15 cellular contexts compared by ENCODE assay signal in genomic region chrX:132758778-132759177, GRCh38.
"Had no signal": no experiment of that assay in that cellular context is flagged by ENCODE, and none has a peak within 500 bp of the region (broad histone marks: within the 10 kb centered on the region; RNA-seq: fewer than 3 reads in every experiment).

No MANE protein-coding gene starts in this region.

- H3K4me1 Mint-ChIP-seq: activated CD4-positive, alpha-beta T cell treated with anti-CD3 and anti-CD28 coated beads for 36 hours had no signal

- H3K4me3 Mint-ChIP-seq: activated CD4-positive, alpha-beta memory T cell treated with anti-CD3 and anti-CD28 coated beads, Interleukin-2, amount 10 ng/mL, durations not matched to agents 7 days and 5 days; activated CD4-positive, alpha-beta T cell treated with anti-CD3 and anti-CD28 coated beads for 36 hours; activated naive CD8-positive, alpha-beta T cell treated with anti-CD3 and anti-CD28 coated beads, Interleukin-2, amount 10 ng/mL, durations not matched to agents 7 days and 5 days; naive thymus-derived CD4-positive, alpha-beta T cell; stimulated activated naive CD8-positive, alpha-beta T cell treated with anti-CD3 and anti-CD28 coated beads, Interleukin-15, Interleukin-2, amounts not matched to agents 100 ng/mL and 50 ng/mL, for 24 hours had no signal

- FAIRE-seq: colon, endothelial cell of umbilical vein had no signal

- H3K27ac Mint-ChIP-seq: activated CD4-positive, alpha-beta memory T cell treated with anti-CD3 and anti-CD28 coated beads, Interleukin-2, amount 10 ng/mL, durations not matched to agents 7 days and 5 days; activated CD4-positive, alpha-beta T cell treated with anti-CD3 and anti-CD28 coated beads for 36 hours; activated naive CD8-positive, alpha-beta T cell treated with anti-CD3 and anti-CD28 coated beads, Interleukin-2, amount 10 ng/mL, durations not matched to agents 7 days and 5 days; naive thymus-derived CD4-positive, alpha-beta T cell; stimulated activated naive CD8-positive, alpha-beta T cell treated with anti-CD3 and anti-CD28 coated beads, Interleukin-15, Interleukin-2, amounts not matched to agents 100 ng/mL and 50 ng/mL, for 24 hours had no signal

- H3K9me3 Mint-ChIP-seq: activated CD4-positive, alpha-beta memory T cell treated with anti-CD3 and anti-CD28 coated beads, Interleukin-2, amount 10 ng/mL, durations not matched to agents 7 days and 5 days; activated naive CD8-positive, alpha-beta T cell treated with anti-CD3 and anti-CD28 coated beads, Interleukin-2, amount 10 ng/mL, durations not matched to agents 7 days and 5 days; stimulated activated naive CD8-positive, alpha-beta T cell treated with anti-CD3 and anti-CD28 coated beads, Interleukin-15, Interleukin-2, amounts not matched to agents 100 ng/mL and 50 ng/mL, for 24 hours had no signal

- DNase-seq: activated CD4-positive, alpha-beta memory T cell treated with anti-CD3 and anti-CD28 coated beads, Interleukin-2, amount 10 ng/mL, durations not matched to agents 7 days and 5 days; activated CD4-positive, alpha-beta T cell treated with anti-CD3 and anti-CD28 coated beads for 36 hours; activated gamma-delta T cell; activated naive CD8-positive, alpha-beta T cell treated with anti-CD3 and anti-CD28 coated beads, Interleukin-2, amount 10 ng/mL, durations not matched to agents 7 days and 5 days; activated T-cell treated with anti-CD3 and anti-CD28 coated beads, Interleukin-2, amount 50 U/mL, for 48 hours; anterior cingulate cortex; gastrocnemius medialis; heart right ventricle; naive thymus-derived CD4-positive, alpha-beta T cell; stimulated activated CD4-positive, alpha-beta T cell treated with anti-CD3 and anti-CD28 coated beads, Interleukin-4, amount 100 ng/mL, for 1 hour; T-helper 9 cell; testis had no signal

- H3K36me3 Mint-ChIP-seq: activated naive CD8-positive, alpha-beta T cell treated with anti-CD3 and anti-CD28 coated beads, Interleukin-2, amount 10 ng/mL, durations not matched to agents 7 days and 5 days had no signal

- ATAC-seq: activated CD4-positive, alpha-beta T cell treated with anti-CD3 and anti-CD28 coated beads for 36 hours; gastrocnemius medialis; heart right ventricle; naive thymus-derived CD4-positive, alpha-beta T cell had no signal

- H3K27me3 Mint-ChIP-seq: activated CD4-positive, alpha-beta memory T cell treated with anti-CD3 and anti-CD28 coated beads, Interleukin-2, amount 10 ng/mL, durations not matched to agents 7 days and 5 days; activated CD4-positive, alpha-beta T cell treated with anti-CD3 and anti-CD28 coated beads for 36 hours; stimulated activated naive CD8-positive, alpha-beta T cell treated with anti-CD3 and anti-CD28 coated beads, Interleukin-15, Interleukin-2, amounts not matched to agents 100 ng/mL and 50 ng/mL, for 24 hours had no signal
